Comparison of ENCODE assay signal across 6 cellular contexts in genomic region chr2:11786191-11786590, GRCh38.
"Had no signal": no experiment of that assay in that cellular context is flagged by ENCODE, and none has a peak within 500 bp of the region (broad histone marks: within the 10 kb centered on the region; RNA-seq: fewer than 3 reads in every experiment).

No MANE protein-coding gene starts in this region.

- H3K4me3 ChIP-seq: GM23338, K562 had no signal

- DNase-seq: H9, HCEC 1CT, HFFc6, IMR-90 had no signal
